In the genomic region with DNA sequence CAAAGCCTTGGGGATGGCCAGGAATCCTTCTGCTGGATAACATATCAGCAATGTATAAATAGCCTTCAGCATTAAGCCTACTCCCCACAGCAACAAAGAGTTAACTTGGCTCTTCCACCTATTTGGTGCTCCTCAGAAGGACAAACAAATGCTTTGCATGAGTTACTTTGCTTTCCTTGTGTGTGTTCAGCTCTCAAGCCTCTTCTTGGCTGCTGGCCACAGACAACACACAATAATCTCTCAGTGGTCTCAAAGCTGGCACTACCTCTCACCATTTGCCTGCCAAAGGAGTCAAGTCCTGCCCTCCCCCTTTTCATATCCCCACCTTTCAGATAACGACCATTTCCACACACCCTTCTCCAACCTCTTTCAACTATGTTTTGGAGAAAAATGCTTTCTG, we compare ENCODE assay signal across 17 cellular contexts.
DNase-seq lines count a peak whose midpoint lies in the region; ATAC-seq and TF ChIP-seq lines count a peak whose summit lies in the region.
"Had no signal": no experiment of that assay in that cellular context is flagged by ENCODE, and none has a peak within 500 bp of the region (broad histone marks: within the 10 kb centered on the region; RNA-seq: fewer than 3 reads in every experiment).

No MANE protein-coding gene starts in this region.

- intact Hi-C loops in posterior cingulate gyrus (cut with DNase I), result loop anchor here (5.0 kb wide), 1 partner anchor 36 kb away; no protein-coding TSS in a partner anchor

- no peak for ATAC-seq in GM18873 (IDR thresholded peaks at IDR 0.05; ENCODE audit: low FRiP score, unreplicated experiment)
- ATAC-seq: left colon; stimulated activated memory B cell treated with anti-CD40 and anti-IgM and Interleukin-4, amounts not matched to agents 10 μg/mL and 1 μg/mL and 100 μg/mL, for 72 hours had no signal

- no peak overlapping the region for H3K27ac ChIP-seq in coronary artery
- H3K27ac ChIP-seq: ascending aorta, upper lobe of left lung had no signal

- TF ChIP-seq CTCF in choroid plexus epithelial cell (conservative IDR thresholded peaks at IDR 0.05; ENCODE audit: low read depth, low read length) (no peak), coronary artery (IDR thresholded peaks at IDR 0.05) (no peak)

- no peak overlapping the region for H3K4me3 ChIP-seq in choroid plexus epithelial cell (ENCODE audit: low read depth, low read length)
- H3K4me3 ChIP-seq in coronary artery, result no peak overlapping the region
- H3K4me3 ChIP-seq: ascending aorta, HAP-1, upper lobe of left lung had no signal

- DNase-seq in DMS79 (lab: John Stamatoyannopoulos, UW), result peak; percentile 88
- DNase-seq in NCI-H345 (lab: John Stamatoyannopoulos, UW), result peak; percentile 71
- peak; percentile 3 for DNase-seq in choroid plexus epithelial cell (ENCODE audit: low read depth)
- DNase-seq in posterior cingulate gyrus, result peak in 7 of 10 donors; percentile 24 to 83 (median 48)
- no peak for DNase-seq in activated T-cell treated with anti-CD3 and anti-CD28 coated beads for 4 hours
- DNase-seq in activated CD4-positive, alpha-beta T cell treated with anti-CD3 and anti-CD28 coated beads for 48 hours, result no peak
- no peak for DNase-seq in coronary artery (ENCODE audit: low spot score)
- DNase-seq: activated CD4-positive, alpha-beta T cell treated with anti-CD3 and anti-CD28 coated beads, Interleukin-2, amount 10 ng/mL, durations not matched to agents 7 days and 5 days; left colon; NCI-H187 treated with DMSO at 0.1 percent for 48 hours; NK-92 treated with Interleukin-12 subunit alpha and Interleukin-12 subunit beta, amount 100 ng/mL, for 24 hours; retina; upper lobe of left lung had no signal

Comparison
In these comparisons a context has a peak if more than half of its experiments do, and no peak if none do; other contexts are left out.
1. DNase-seq: peak in DMS79 (single experiment), NCI-H345 (single experiment), choroid plexus epithelial cell (single experiment) and posterior cingulate gyrus (7 of 10); none in activated T-cell treated with anti-CD3 and anti-CD28 coated beads for 4 hours (single experiment), activated CD4-positive, alpha-beta T cell treated with anti-CD3 and anti-CD28 coated beads for 48 hours (single experiment) and coronary artery (single experiment).